ENCODE assay signal across 1 cellular context in the genomic region with DNA sequence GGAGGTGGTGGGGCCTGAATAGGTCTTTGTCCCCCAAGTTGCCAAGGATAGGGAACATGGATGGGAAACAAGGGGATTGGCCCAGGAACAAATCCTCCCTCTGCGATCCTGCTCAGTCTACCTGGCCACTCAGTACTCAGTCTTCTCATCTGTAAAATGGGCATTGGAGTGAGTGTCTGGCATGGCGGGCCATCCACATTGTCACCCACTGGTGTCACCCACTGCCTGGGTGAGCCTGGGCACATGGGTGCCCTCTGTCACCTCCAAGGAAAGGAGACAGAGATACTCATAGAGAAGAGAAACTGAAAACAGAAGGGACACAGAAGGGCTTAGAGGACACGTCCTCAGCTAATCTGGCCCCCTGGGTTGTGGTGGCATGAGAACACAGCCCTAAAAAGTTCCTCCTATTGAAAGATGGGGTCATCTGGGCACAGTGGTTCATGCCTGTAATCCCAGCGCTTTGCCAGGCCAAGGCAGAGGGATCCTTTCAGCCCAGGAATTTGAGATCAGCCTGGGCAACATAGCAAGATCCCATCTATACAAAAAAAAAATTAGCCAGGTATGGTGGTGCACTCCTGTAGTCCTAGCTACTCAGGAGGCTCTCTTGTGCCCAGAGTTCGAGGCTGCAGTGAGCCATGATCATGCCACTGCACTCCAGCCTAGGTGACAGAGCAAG.
A peak's percentile ranks its signal among the peaks of the same experiment; 100 is the strongest.
TF ChIP-seq lines count a peak whose summit lies in the region.

No MANE protein-coding gene starts in this region.

TF ChIP-seq in K562, 482 proteins besides CTCF, POLR2A, EP300 and RAD21 (continues in another document):
- TF ChIP-seq SNRNP70 (optimal IDR thresholded peaks at IDR 0.05; ENCODE audit: low read depth, low read length): no peak
- TF ChIP-seq, protein P1, sequence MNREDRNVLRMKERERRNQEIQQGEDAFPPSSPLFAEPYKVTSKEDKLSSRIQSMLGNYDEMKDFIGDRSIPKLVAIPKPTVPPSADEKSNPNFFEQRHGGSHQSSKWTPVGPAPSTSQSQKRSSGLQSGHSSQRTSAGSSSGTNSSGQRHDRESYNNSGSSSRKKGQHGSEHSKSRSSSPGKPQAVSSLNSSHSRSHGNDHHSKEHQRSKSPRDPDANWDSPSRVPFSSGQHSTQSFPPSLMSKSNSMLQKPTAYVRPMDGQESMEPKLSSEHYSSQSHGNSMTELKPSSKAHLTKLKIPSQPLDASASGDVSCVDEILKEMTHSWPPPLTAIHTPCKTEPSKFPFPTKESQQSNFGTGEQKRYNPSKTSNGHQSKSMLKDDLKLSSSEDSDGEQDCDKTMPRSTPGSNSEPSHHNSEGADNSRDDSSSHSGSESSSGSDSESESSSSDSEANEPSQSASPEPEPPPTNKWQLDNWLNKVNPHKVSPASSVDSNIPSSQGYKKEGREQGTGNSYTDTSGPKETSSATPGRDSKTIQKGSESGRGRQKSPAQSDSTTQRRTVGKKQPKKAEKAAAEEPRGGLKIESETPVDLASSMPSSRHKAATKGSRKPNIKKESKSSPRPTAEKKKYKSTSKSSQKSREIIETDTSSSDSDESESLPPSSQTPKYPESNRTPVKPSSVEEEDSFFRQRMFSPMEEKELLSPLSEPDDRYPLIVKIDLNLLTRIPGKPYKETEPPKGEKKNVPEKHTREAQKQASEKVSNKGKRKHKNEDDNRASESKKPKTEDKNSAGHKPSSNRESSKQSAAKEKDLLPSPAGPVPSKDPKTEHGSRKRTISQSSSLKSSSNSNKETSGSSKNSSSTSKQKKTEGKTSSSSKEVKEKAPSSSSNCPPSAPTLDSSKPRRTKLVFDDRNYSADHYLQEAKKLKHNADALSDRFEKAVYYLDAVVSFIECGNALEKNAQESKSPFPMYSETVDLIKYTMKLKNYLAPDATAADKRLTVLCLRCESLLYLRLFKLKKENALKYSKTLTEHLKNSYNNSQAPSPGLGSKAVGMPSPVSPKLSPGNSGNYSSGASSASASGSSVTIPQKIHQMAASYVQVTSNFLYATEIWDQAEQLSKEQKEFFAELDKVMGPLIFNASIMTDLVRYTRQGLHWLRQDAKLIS (CRISPR knock-in tag; IDR thresholded peaks at IDR 0.05): no peak
- TF ChIP-seq ZNF197 (CRISPR knock-in tag; IDR thresholded peaks at IDR 0.05; ENCODE audit: low read depth): no peak
- no peak for TF ChIP-seq ESRRB (CRISPR knock-in tag; IDR thresholded peaks at IDR 0.05; ENCODE audit: borderline replicate concordance)
- TF ChIP-seq EWSR1 (IDR thresholded peaks at IDR 0.05; ENCODE audit: borderline replicate concordance, low read depth, partially characterized antibody): no peak
- no peak for TF ChIP-seq POU5F1 (IDR thresholded peaks at IDR 0.05; ENCODE audit: borderline replicate concordance, low read depth, low read length, partially characterized antibody)
- TF ChIP-seq SNIP1 (IDR thresholded peaks at IDR 0.05; ENCODE audit: low read depth): no peak
- TF ChIP-seq, protein P2, sequence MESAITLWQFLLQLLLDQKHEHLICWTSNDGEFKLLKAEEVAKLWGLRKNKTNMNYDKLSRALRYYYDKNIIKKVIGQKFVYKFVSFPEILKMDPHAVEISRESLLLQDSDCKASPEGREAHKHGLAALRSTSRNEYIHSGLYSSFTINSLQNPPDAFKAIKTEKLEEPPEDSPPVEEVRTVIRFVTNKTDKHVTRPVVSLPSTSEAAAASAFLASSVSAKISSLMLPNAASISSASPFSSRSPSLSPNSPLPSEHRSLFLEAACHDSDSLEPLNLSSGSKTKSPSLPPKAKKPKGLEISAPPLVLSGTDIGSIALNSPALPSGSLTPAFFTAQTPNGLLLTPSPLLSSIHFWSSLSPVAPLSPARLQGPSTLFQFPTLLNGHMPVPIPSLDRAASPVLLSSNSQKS (CRISPR knock-in tag; IDR thresholded peaks at IDR 0.05): no peak
- TF ChIP-seq MECOM (CRISPR knock-in tag; IDR thresholded peaks at IDR 0.05): no peak
- TF ChIP-seq BRF1 (IDR thresholded peaks at IDR 0.05; ENCODE audit: borderline replicate concordance, extremely low read depth, insufficient read length): no peak
- TF ChIP-seq, protein P3, sequence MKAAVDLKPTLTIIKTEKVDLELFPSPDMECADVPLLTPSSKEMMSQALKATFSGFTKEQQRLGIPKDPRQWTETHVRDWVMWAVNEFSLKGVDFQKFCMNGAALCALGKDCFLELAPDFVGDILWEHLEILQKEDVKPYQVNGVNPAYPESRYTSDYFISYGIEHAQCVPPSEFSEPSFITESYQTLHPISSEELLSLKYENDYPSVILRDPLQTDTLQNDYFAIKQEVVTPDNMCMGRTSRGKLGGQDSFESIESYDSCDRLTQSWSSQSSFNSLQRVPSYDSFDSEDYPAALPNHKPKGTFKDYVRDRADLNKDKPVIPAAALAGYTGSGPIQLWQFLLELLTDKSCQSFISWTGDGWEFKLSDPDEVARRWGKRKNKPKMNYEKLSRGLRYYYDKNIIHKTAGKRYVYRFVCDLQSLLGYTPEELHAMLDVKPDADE (conservative IDR thresholded peaks at IDR 0.05; ENCODE audit: control insufficient read depth, low read depth, low read length): no peak
- TF ChIP-seq ZNF121 (CRISPR knock-in tag; conservative IDR thresholded peaks at IDR 0.05): peak; percentile 84; the same call in 1 of the 2 replicates
- TF ChIP-seq HDAC2 (IDR thresholded peaks at IDR 0.05): 0 out of 2 replicates have a peak, but pooled peaks have one; percentile 25
- TF ChIP-seq FOXK2 (conservative IDR thresholded peaks at IDR 0.05 in 1 of 2, IDR thresholded peaks at IDR 0.05 in 1 of 2; ENCODE audit: low read depth in 2 of 2): no peak
- no peak for TF ChIP-seq GTF2A2 (tag; IDR thresholded peaks at IDR 0.05)
- TF ChIP-seq, protein P4, sequence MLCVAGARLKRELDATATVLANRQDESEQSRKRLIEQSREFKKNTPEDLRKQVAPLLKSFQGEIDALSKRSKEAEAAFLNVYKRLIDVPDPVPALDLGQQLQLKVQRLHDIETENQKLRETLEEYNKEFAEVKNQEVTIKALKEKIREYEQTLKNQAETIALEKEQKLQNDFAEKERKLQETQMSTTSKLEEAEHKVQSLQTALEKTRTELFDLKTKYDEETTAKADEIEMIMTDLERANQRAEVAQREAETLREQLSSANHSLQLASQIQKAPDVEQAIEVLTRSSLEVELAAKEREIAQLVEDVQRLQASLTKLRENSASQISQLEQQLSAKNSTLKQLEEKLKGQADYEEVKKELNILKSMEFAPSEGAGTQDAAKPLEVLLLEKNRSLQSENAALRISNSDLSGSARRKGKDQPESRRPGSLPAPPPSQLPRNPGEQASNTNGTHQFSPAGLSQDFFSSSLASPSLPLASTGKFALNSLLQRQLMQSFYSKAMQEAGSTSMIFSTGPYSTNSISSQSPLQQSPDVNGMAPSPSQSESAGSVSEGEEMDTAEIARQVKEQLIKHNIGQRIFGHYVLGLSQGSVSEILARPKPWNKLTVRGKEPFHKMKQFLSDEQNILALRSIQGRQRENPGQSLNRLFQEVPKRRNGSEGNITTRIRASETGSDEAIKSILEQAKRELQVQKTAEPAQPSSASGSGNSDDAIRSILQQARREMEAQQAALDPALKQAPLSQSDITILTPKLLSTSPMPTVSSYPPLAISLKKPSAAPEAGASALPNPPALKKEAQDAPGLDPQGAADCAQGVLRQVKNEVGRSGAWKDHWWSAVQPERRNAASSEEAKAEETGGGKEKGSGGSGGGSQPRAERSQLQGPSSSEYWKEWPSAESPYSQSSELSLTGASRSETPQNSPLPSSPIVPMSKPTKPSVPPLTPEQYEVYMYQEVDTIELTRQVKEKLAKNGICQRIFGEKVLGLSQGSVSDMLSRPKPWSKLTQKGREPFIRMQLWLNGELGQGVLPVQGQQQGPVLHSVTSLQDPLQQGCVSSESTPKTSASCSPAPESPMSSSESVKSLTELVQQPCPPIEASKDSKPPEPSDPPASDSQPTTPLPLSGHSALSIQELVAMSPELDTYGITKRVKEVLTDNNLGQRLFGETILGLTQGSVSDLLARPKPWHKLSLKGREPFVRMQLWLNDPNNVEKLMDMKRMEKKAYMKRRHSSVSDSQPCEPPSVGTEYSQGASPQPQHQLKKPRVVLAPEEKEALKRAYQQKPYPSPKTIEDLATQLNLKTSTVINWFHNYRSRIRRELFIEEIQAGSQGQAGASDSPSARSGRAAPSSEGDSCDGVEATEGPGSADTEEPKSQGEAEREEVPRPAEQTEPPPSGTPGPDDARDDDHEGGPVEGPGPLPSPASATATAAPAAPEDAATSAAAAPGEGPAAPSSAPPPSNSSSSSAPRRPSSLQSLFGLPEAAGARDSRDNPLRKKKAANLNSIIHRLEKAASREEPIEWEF (CRISPR knock-in tag; IDR thresholded peaks at IDR 0.05): no peak
- TF ChIP-seq ZNF253 (CRISPR knock-in tag; conservative IDR thresholded peaks at IDR 0.05): no peak
- no peak for TF ChIP-seq MCM5 (IDR thresholded peaks at IDR 0.05; ENCODE audit: low read depth)
- TF ChIP-seq, protein P5, sequence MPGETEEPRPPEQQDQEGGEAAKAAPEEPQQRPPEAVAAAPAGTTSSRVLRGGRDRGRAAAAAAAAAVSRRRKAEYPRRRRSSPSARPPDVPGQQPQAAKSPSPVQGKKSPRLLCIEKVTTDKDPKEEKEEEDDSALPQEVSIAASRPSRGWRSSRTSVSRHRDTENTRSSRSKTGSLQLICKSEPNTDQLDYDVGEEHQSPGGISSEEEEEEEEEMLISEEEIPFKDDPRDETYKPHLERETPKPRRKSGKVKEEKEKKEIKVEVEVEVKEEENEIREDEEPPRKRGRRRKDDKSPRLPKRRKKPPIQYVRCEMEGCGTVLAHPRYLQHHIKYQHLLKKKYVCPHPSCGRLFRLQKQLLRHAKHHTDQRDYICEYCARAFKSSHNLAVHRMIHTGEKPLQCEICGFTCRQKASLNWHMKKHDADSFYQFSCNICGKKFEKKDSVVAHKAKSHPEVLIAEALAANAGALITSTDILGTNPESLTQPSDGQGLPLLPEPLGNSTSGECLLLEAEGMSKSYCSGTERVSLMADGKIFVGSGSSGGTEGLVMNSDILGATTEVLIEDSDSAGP (CRISPR knock-in tag; IDR thresholded peaks at IDR 0.05): no peak
- no peak for TF ChIP-seq HDAC3 (IDR thresholded peaks at IDR 0.05; ENCODE audit: borderline replicate concordance, partially characterized antibody)
- TF ChIP-seq PHF20 (IDR thresholded peaks at IDR 0.05; ENCODE audit: partially characterized antibody): no peak
- TF ChIP-seq, protein P6, sequence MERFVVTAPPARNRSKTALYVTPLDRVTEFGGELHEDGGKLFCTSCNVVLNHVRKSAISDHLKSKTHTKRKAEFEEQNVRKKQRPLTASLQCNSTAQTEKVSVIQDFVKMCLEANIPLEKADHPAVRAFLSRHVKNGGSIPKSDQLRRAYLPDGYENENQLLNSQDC (CRISPR knock-in tag; IDR thresholded peaks at IDR 0.05): no peak
- TF ChIP-seq CBX1 (IDR thresholded peaks at IDR 0.05; ENCODE audit: low read depth): 0 out of 2 replicates have a peak, but pooled peaks have one; percentile 22
- no peak for TF ChIP-seq U2AF2 (optimal IDR thresholded peaks at IDR 0.05; ENCODE audit: low read depth, low read length)
- TF ChIP-seq, protein P7, sequence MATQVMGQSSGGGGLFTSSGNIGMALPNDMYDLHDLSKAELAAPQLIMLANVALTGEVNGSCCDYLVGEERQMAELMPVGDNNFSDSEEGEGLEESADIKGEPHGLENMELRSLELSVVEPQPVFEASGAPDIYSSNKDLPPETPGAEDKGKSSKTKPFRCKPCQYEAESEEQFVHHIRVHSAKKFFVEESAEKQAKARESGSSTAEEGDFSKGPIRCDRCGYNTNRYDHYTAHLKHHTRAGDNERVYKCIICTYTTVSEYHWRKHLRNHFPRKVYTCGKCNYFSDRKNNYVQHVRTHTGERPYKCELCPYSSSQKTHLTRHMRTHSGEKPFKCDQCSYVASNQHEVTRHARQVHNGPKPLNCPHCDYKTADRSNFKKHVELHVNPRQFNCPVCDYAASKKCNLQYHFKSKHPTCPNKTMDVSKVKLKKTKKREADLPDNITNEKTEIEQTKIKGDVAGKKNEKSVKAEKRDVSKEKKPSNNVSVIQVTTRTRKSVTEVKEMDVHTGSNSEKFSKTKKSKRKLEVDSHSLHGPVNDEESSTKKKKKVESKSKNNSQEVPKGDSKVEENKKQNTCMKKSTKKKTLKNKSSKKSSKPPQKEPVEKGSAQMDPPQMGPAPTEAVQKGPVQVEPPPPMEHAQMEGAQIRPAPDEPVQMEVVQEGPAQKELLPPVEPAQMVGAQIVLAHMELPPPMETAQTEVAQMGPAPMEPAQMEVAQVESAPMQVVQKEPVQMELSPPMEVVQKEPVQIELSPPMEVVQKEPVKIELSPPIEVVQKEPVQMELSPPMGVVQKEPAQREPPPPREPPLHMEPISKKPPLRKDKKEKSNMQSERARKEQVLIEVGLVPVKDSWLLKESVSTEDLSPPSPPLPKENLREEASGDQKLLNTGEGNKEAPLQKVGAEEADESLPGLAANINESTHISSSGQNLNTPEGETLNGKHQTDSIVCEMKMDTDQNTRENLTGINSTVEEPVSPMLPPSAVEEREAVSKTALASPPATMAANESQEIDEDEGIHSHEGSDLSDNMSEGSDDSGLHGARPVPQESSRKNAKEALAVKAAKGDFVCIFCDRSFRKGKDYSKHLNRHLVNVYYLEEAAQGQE (CRISPR knock-in tag; IDR thresholded peaks at IDR 0.05; ENCODE audit: low read depth): no peak
- TF ChIP-seq, protein P8, sequence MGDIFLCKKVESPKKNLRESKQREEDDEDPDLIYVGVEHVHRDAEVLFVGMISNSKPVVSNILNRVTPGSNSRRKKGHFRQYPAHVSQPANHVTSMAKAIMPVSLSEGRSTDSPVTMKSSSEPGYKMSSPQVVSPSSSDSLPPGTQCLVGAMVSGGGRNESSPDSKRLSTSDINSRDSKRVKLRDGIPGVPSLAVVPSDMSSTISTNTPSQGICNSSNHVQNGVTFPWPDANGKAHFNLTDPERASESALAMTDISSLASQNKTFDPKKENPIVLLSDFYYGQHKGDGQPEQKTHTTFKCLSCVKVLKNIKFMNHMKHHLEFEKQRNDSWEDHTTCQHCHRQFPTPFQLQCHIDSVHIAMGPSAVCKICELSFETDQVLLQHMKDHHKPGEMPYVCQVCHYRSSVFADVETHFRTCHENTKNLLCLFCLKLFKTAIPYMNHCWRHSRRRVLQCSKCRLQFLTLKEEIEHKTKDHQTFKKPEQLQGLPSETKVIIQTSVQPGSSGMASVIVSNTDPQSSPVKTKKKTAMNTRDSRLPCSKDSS (IDR thresholded peaks at IDR 0.05; ENCODE audit: low read depth, partially characterized antibody): no peak
- TF ChIP-seq TAF1 (IDR thresholded peaks at IDR 0.05; ENCODE audit: control insufficient read depth, extremely low read depth, insufficient read depth, low read length, severe bottlenecking): no peak
- peak; percentile 71 for TF ChIP-seq RBM25 (IDR thresholded peaks at IDR 0.05; ENCODE audit: low read depth, low read length, severe bottlenecking)
- TF ChIP-seq, protein P9, sequence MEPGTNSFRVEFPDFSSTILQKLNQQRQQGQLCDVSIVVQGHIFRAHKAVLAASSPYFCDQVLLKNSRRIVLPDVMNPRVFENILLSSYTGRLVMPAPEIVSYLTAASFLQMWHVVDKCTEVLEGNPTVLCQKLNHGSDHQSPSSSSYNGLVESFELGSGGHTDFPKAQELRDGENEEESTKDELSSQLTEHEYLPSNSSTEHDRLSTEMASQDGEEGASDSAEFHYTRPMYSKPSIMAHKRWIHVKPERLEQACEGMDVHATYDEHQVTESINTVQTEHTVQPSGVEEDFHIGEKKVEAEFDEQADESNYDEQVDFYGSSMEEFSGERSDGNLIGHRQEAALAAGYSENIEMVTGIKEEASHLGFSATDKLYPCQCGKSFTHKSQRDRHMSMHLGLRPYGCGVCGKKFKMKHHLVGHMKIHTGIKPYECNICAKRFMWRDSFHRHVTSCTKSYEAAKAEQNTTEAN (CRISPR knock-in tag; IDR thresholded peaks at IDR 0.05): no peak
- TF ChIP-seq FOXP1 (CRISPR knock-in tag; IDR thresholded peaks at IDR 0.05): no peak
- TF ChIP-seq SRSF1 (IDR thresholded peaks at IDR 0.05; ENCODE audit: low read depth, low read length): no peak
- TF ChIP-seq RUNX1 (IDR thresholded peaks at IDR 0.05; ENCODE audit: low read depth): no peak
- no peak for TF ChIP-seq PHF21A (IDR thresholded peaks at IDR 0.05; ENCODE audit: borderline replicate concordance, low read depth)
- no peak for TF ChIP-seq TAL1 (IDR thresholded peaks at IDR 0.05)
- no peak for TF ChIP-seq ZNF140 (CRISPR knock-in tag; IDR thresholded peaks at IDR 0.05)
- no peak for TF ChIP-seq ZNF165 (CRISPR knock-in tag; IDR thresholded peaks at IDR 0.05; ENCODE audit: borderline replicate concordance)
- peak; percentile 75 for TF ChIP-seq BCOR (IDR thresholded peaks at IDR 0.05)
- TF ChIP-seq PRMT5 (CRISPR knock-in tag; IDR thresholded peaks at IDR 0.05): no peak
